Comparison of ENCODE assay signal across 1 cellular context in the genomic region with DNA sequence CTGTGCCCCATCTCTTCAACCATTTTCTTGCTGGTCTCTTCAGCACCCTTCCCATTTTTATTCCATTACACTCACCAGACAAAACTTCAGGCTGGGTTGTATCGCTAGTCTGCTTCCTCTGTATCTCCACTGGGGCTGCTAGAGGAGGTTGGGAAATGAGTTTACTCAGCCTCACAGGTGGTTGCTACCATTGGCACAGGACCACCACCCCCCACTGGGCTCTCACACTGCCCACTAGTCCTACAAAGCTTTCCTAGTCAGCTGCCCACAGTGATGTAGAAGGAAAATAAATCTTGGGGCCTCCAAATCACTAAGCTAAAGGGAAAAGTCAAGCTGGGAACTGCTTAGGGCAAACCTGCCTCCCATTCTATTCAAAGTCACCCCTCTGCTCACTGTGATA.
TF ChIP-seq lines count a peak whose summit lies in the region.

No MANE protein-coding gene starts in this region.

TF ChIP-seq in H1, 55 proteins besides CTCF, POLR2A, EP300 and RAD21 (continued from another document):
- TF ChIP-seq, protein P1, sequence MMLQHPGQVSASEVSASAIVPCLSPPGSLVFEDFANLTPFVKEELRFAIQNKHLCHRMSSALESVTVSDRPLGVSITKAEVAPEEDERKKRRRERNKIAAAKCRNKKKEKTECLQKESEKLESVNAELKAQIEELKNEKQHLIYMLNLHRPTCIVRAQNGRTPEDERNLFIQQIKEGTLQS (IDR thresholded peaks at IDR 0.05; ENCODE audit: insufficient read depth, low read depth, low read length): no peak
- TF ChIP-seq CHD1 (IDR thresholded peaks at IDR 0.05; ENCODE audit: low read depth, low read length): no peak
- TF ChIP-seq JUND (IDR thresholded peaks at IDR 0.05; ENCODE audit: low read length): no peak
- no peak for TF ChIP-seq NANOG (IDR thresholded peaks at IDR 0.05; ENCODE audit: insufficient read depth, low read depth, low read length, poor library complexity, severe bottlenecking)
- TF ChIP-seq SP4 (IDR thresholded peaks at IDR 0.05; ENCODE audit: low read length): no peak
- TF ChIP-seq HDAC6 (IDR thresholded peaks at IDR 0.05; ENCODE audit: low read depth, low read length): no peak
- TF ChIP-seq ZNF274 (IDR thresholded peaks at IDR 0.05; ENCODE audit: borderline replicate concordance, extremely low read depth, low read length): no peak
- TF ChIP-seq, protein P2, sequence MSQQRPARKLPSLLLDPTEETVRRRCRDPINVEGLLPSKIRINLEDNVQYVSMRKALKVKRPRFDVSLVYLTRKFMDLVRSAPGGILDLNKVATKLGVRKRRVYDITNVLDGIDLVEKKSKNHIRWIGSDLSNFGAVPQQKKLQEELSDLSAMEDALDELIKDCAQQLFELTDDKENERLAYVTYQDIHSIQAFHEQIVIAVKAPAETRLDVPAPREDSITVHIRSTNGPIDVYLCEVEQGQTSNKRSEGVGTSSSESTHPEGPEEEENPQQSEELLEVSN (IDR thresholded peaks at IDR 0.05): no peak
